ENCODE assay signal across 2 cellular contexts in genomic region chr3:123377173-123377740, GRCh38.
TF ChIP-seq lines count a peak whose summit lies in the region.

No MANE protein-coding gene starts in this region.

TF ChIP-seq in IMR-90, 13 proteins besides CTCF, POLR2A, EP300 and RAD21:
- no peak for TF ChIP-seq MAFK (IDR thresholded peaks at IDR 0.05; ENCODE audit: low read depth, low read length)
- no peak for TF ChIP-seq FOS (IDR thresholded peaks at IDR 0.05; ENCODE audit: low read depth, low read length)
- TF ChIP-seq BHLHE40 (IDR thresholded peaks at IDR 0.05; ENCODE audit: low read depth, low read length) = no peak
- TF ChIP-seq CEBPB (IDR thresholded peaks at IDR 0.05; ENCODE audit: low read depth, low read length) = no peak
- no peak for TF ChIP-seq MAZ (IDR thresholded peaks at IDR 0.05; ENCODE audit: borderline replicate concordance, low read depth, low read length)
- no peak for TF ChIP-seq SMC3 (IDR thresholded peaks at IDR 0.05; ENCODE audit: low read depth, low read length)
- TF ChIP-seq NFE2L2 (IDR thresholded peaks at IDR 0.05; ENCODE audit: low read depth, low read length) = no peak
- TF ChIP-seq CHD1 (IDR thresholded peaks at IDR 0.05; ENCODE audit: low read depth, low read length) = no peak
- TF ChIP-seq, protein P1, sequence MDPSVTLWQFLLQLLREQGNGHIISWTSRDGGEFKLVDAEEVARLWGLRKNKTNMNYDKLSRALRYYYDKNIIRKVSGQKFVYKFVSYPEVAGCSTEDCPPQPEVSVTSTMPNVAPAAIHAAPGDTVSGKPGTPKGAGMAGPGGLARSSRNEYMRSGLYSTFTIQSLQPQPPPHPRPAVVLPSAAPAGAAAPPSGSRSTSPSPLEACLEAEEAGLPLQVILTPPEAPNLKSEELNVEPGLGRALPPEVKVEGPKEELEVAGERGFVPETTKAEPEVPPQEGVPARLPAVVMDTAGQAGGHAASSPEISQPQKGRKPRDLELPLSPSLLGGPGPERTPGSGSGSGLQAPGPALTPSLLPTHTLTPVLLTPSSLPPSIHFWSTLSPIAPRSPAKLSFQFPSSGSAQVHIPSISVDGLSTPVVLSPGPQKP (IDR thresholded peaks at IDR 0.05; ENCODE audit: borderline replicate concordance, low read depth, low read length) = no peak
- TF ChIP-seq MXI1 (IDR thresholded peaks at IDR 0.05; ENCODE audit: borderline replicate concordance, low read depth, low read length) = no peak
- no peak for TF ChIP-seq RFX5 (IDR thresholded peaks at IDR 0.05; ENCODE audit: low read depth, low read length)
TF ChIP-seq in IMR-90: peak in this region for 0.

TF ChIP-seq in WTC11, 78 proteins besides CTCF, POLR2A, EP300 and RAD21:
- TF ChIP-seq, protein P2, sequence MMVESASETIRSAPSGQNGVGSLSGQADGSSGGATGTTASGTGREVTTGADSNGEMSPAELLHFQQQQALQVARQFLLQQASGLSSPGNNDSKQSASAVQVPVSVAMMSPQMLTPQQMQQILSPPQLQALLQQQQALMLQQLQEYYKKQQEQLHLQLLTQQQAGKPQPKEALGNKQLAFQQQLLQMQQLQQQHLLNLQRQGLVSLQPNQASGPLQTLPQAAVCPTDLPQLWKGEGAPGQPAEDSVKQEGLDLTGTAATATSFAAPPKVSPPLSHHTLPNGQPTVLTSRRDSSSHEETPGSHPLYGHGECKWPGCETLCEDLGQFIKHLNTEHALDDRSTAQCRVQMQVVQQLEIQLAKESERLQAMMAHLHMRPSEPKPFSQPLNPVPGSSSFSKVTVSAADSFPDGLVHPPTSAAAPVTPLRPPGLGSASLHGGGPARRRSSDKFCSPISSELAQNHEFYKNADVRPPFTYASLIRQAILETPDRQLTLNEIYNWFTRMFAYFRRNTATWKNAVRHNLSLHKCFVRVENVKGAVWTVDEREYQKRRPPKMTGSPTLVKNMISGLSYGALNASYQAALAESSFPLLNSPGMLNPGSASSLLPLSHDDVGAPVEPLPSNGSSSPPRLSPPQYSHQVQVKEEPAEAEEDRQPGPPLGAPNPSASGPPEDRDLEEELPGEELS (CRISPR knock-in tag; IDR thresholded peaks at IDR 0.05) = no peak
- TF ChIP-seq E2F5 (CRISPR knock-in tag; IDR thresholded peaks at IDR 0.05) (no peak), ZNF416 (CRISPR knock-in tag; IDR thresholded peaks at IDR 0.05) (no peak), JAZF1 (CRISPR knock-in tag; IDR thresholded peaks at IDR 0.05) (no peak), ZNF512 (CRISPR knock-in tag; IDR thresholded peaks at IDR 0.05; ENCODE audit: borderline replicate concordance) (no peak), EMX1 (CRISPR knock-in tag; IDR thresholded peaks at IDR 0.05) (no peak), SMAD3 (CRISPR knock-in tag; IDR thresholded peaks at IDR 0.05; ENCODE audit: borderline replicate concordance) (no peak), ZNF396 (CRISPR knock-in tag; IDR thresholded peaks at IDR 0.05; ENCODE audit: borderline replicate concordance) (no peak), NFATC4 (CRISPR knock-in tag; IDR thresholded peaks at IDR 0.05) (no peak), NR3C1 (CRISPR knock-in tag; conservative IDR thresholded peaks at IDR 0.05; ENCODE audit: low read depth) (no peak), NR1H2 (CRISPR knock-in tag; IDR thresholded peaks at IDR 0.05) (no peak), TEAD4 (CRISPR knock-in tag; IDR thresholded peaks at IDR 0.05) (no peak), HMGA2 (CRISPR knock-in tag; IDR thresholded peaks at IDR 0.05) (no peak), ZNF121 (CRISPR knock-in tag; IDR thresholded peaks at IDR 0.05) (no peak)
- TF ChIP-seq, protein P3, sequence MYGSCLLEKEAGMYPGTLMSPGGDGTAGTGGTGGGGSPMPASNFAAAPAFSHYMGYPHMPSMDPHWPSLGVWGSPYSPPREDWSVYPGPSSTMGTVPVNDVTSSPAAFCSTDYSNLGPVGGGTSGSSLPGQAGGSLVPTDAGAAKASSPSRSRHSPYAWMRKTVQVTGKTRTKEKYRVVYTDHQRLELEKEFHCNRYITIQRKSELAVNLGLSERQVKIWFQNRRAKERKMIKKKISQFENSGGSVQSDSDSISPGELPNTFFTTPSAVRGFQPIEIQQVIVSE (CRISPR knock-in tag; IDR thresholded peaks at IDR 0.05; ENCODE audit: borderline replicate concordance) = no peak
